9 cellular contexts compared by ENCODE assay signal in genomic region chr2:46942891-46943626, GRCh38. TPM values are rescaled to one million over a fixed set of nuclear protein-coding genes. Genes with fewer than 3 reads are reported as not detected.
A peak's percentile ranks its signal among the peaks of the same experiment; 100 is the strongest.
DNase-seq lines count a peak whose midpoint lies in the region; ATAC-seq and TF ChIP-seq lines count a peak whose summit lies in the region.
"Had no signal": no experiment of that assay in that cellular context is flagged by ENCODE, and none has a peak within 500 bp of the region (broad histone marks: within the 10 kb centered on the region; RNA-seq: fewer than 3 reads in every experiment).

No MANE protein-coding gene starts in this region.

- TF ChIP-seq CTCF in CD14-positive monocyte (IDR thresholded peaks at IDR 0.05) (no peak), breast epithelium (IDR thresholded peaks at IDR 0.05) (no peak), neural crest cell (conservative IDR thresholded peaks at IDR 0.05) (no peak), BE2C (IDR thresholded peaks at IDR 0.05; ENCODE audit: low read depth, low read length) (no peak)

- peak overlapping the region; percentile 89 for H3K4me3 ChIP-seq in Karpas-422 (ENCODE audit: low read length)
- H3K4me3 ChIP-seq in breast epithelium: peak overlapping the region; percentile 83 to 95 (median 86)
- H3K4me3 ChIP-seq in BE2C (ENCODE audit: low read depth, low read length): no peak overlapping the region

- peaks cover 26 to 49% of the 10 kb centered on the region in 2 donors for H3K36me3 Mint-ChIP-seq in CD14-positive monocyte
- no peaks in the 10 kb centered on the region for H3K36me3 Mint-ChIP-seq in neural crest cell (ENCODE audit: low read depth)

- H3K36me3 ChIP-seq in Karpas-422 (ENCODE audit: insufficient read depth, low read length): peaks cover 17% of the 10 kb centered on the region
- no peaks in the 10 kb centered on the region for H3K36me3 ChIP-seq in breast epithelium
- H3K36me3 ChIP-seq in BE2C: no peaks in the 10 kb centered on the region; the same call in 1 of the 2 replicates

- H3K9me2 ChIP-seq in Karpas-422 (replicated peaks; ENCODE audit: insufficient read depth, low read length): no peaks in the 10 kb centered on the region

- peak overlapping the region; percentile 89 for H3K9ac ChIP-seq in Karpas-422 (ENCODE audit: low read length)

- peaks cover 69% of the 10 kb centered on the region for H3K4me1 Mint-ChIP-seq in CD14-positive monocyte
- peaks cover 21% of the 10 kb centered on the region for H3K4me1 Mint-ChIP-seq in neural crest cell

- H2AFZ ChIP-seq in Karpas-422 (ENCODE audit: low read length): no peak overlapping the region

- H3K79me2 ChIP-seq in Karpas-422 (ENCODE audit: low read length): peaks cover 64% of the 10 kb centered on the region

- no peak for TF ChIP-seq POLR2A in breast epithelium (IDR thresholded peaks at IDR 0.05)

- DNase-seq in CD14-positive monocyte (ENCODE audit: low spot score) (no peak), Karpas-422 (no peak), breast epithelium (ENCODE audit: low spot score in 2 of 2) (no peak), neural crest cell (ENCODE audit: low read depth, low spot score) (no peak), BE2C (no peak), HT-29 (ENCODE audit: low spot score) (no peak)
- DNase-seq: NCI-H524 had no signal

- H3K9me3 Mint-ChIP-seq in CD14-positive monocyte (peaks cover 0 to 3% (median 0%) of the 10 kb centered on the region in 7 donors), neural crest cell (no peaks in the 10 kb centered on the region)

- H3K27me3 Mint-ChIP-seq in CD14-positive monocyte (ENCODE audit: low read depth in 3 of 3): peaks cover 0 to 4% (median 0%) of the 10 kb centered on the region in 3 donors
- H3K27me3 Mint-ChIP-seq in neural crest cell (ENCODE audit: low read depth): peaks cover 19% of the 10 kb centered on the region

- H3K27ac ChIP-seq in Karpas-422 (ENCODE audit: low read length) (peak overlapping the region; percentile 78), breast epithelium (peak overlapping the region; percentile 23 to 98)

- H3K4me3 Mint-ChIP-seq in CD14-positive monocyte: peak overlapping the region; percentile 100
- peak overlapping the region; percentile 96 for H3K4me3 Mint-ChIP-seq in neural crest cell

- H3K4me1 ChIP-seq in Karpas-422 (ENCODE audit: low read length): peaks cover 62% of the 10 kb centered on the region
- H3K4me1 ChIP-seq in breast epithelium: peaks cover 0 to 8% of the 10 kb centered on the region in 2 donors
- peaks cover 7% of the 10 kb centered on the region; the same call in 1 of the 2 replicates for H3K4me1 ChIP-seq in BE2C

- H3K27me3 ChIP-seq in Karpas-422 (ENCODE audit: low read length) (no peaks in the 10 kb centered on the region), breast epithelium (no peaks in the 10 kb centered on the region), BE2C (no peaks in the 10 kb centered on the region)

- intact Hi-C loops in CD14-positive monocyte (cut with micrococcal nuclease): no loop called here
- intact Hi-C loops in breast epithelium (cut with DNase I; ENCODE audit: low total_unique reads): no loop called here

- H3K4me2 ChIP-seq in Karpas-422 (ENCODE audit: low read depth, low read length, poor library complexity, severe bottlenecking): peak overlapping the region; percentile 81

- ATAC-seq in esophagus mucosa (no peak), HG02938 (IDR thresholded peaks at IDR 0.05; ENCODE audit: unreplicated experiment) (no peak)

- H4K20me1 ChIP-seq in Karpas-422 (ENCODE audit: insufficient read depth, low read depth, low read length): no peaks in the 10 kb centered on the region

- no peaks in the 10 kb centered on the region for H3K9me3 ChIP-seq in Karpas-422 (ENCODE audit: low read length)
- no peaks in the 10 kb centered on the region for H3K9me3 ChIP-seq in breast epithelium
- H3K9me3 ChIP-seq in BE2C: no peaks in the 10 kb centered on the region

- peak overlapping the region; percentile 95 to 99 (median 98) for H3K27ac Mint-ChIP-seq in CD14-positive monocyte
- H3K27ac Mint-ChIP-seq in neural crest cell (ENCODE audit: unreplicated experiment): no peak overlapping the region

RNA-seq across cellular contexts. Expression of gene TTC7A, which starts 2.0 kb away (rescaled TPM):
- 10 to 100 TPM; 43.2 to 52.5 TPM for polyA plus RNA-seq in CD14-positive monocyte
- 53.7 and 54.6 TPM in 2 replicates for total RNA-seq in Karpas-422 (2014; rRNA removed; shearing (Covaris generic); ENCODE audit: low replicate concordance)
- total RNA-seq in breast epithelium (10 to 100 TPM; 26.9 to 32.8 (median 31.0) TPM), neural crest cell (9.6 and 9.8 TPM in 2 replicates), esophagus mucosa (19.1 TPM)
- polyA plus RNA-seq in BE2C (2012; ENCODE audit: insufficient read depth, insufficient read length, low read depth): 19.2 TPM
- total RNA-seq in HT-29 (2014; rRNA removed; shearing (Covaris generic)): 21.2 and 23.5 TPM in 2 replicates

RNA-seq across cellular contexts. Expression of gene MCFD2, which starts 27.5 kb away (rescaled TPM):
- 10 to 100 TPM; 33.6 to 38.5 TPM for polyA plus RNA-seq in CD14-positive monocyte
- 37.8 and 47.6 TPM in 2 replicates for total RNA-seq in Karpas-422 (2014; rRNA removed; shearing (Covaris generic); ENCODE audit: low replicate concordance)
- total RNA-seq in breast epithelium: 10 to 100 TPM; 83.0 to 94.8 (median 89.8) TPM
- 78.8 and 79.8 TPM in 2 replicates for total RNA-seq in neural crest cell
- 42.6 TPM for polyA plus RNA-seq in BE2C (2012; ENCODE audit: insufficient read depth, insufficient read length, low read depth)
- 53.3 TPM for total RNA-seq in esophagus mucosa
- 92.6 and 110 TPM in 2 replicates for total RNA-seq in HT-29 (2014; rRNA removed; shearing (Covaris generic))
